ENCODE assay signal across 2 cellular contexts in genomic region chr4:87232241-87232640, GRCh38.
TF ChIP-seq lines count a peak whose summit lies in the region.

No MANE protein-coding gene starts in this region.

TF ChIP-seq in HCT116, 20 proteins besides CTCF, POLR2A, EP300 and RAD21:
- TF ChIP-seq ZFX (IDR thresholded peaks at IDR 0.05): no peak

TF ChIP-seq in IMR-90, 13 proteins besides CTCF, POLR2A, EP300 and RAD21:
- no peak for TF ChIP-seq ELK1 (IDR thresholded peaks at IDR 0.05; ENCODE audit: borderline replicate concordance, low read depth, low read length)
- peak; percentile 26; the same call in 1 of the 2 replicates for TF ChIP-seq CEBPB (IDR thresholded peaks at IDR 0.05; ENCODE audit: low read depth, low read length)
